18 cellular contexts compared by ENCODE assay signal in genomic region chr3:134342269-134342668, GRCh38. TPM values are rescaled to one million over a fixed set of nuclear protein-coding genes. Genes with fewer than 3 reads are reported as not detected.
"Had no signal": no experiment of that assay in that cellular context is flagged by ENCODE, and none has a peak within 500 bp of the region (broad histone marks: within the 10 kb centered on the region; RNA-seq: fewer than 3 reads in every experiment).

No MANE protein-coding gene starts in this region.

- H3K27me3 ChIP-seq: foreskin keratinocyte, suprapubic skin, transverse colon, vagina had no signal

- H3K4me3 ChIP-seq: suprapubic skin, transverse colon, vagina had no signal

- ATAC-seq: activated CD4-positive, CD25-positive, alpha-beta regulatory T cell treated with anti-CD3 and anti-CD28 coated beads, Interleukin-2, amount 50 U/mL, for 24 hours; activated CD8-positive, alpha-beta T cell treated with anti-CD3 and anti-CD28 coated beads, Interleukin-2, amount 10 ng/mL, durations not matched to agents 7 days and 5 days; activated T-cell treated with anti-CD3 and anti-CD28 coated beads, Interleukin-2, amount 50 U/mL, for 4 hours; effector memory CD8-positive, alpha-beta T cell; foreskin keratinocyte; stimulated activated naive CD8-positive, alpha-beta T cell treated with anti-CD3 and anti-CD28 coated beads, Interleukin-15, amount 100 ng/mL, for 72 hours had no signal

- H3K36me3 ChIP-seq: suprapubic skin, transverse colon, vagina had no signal

- H3K9me3 ChIP-seq: suprapubic skin, vagina had no signal

- H3K4me1 ChIP-seq: foreskin keratinocyte had no signal

- H3K27ac ChIP-seq: epithelial cell of prostate, foreskin keratinocyte, suprapubic skin, transverse colon, vagina had no signal

- DNase-seq: activated CD4-positive, alpha-beta T cell treated with anti-CD3 and anti-CD28 coated beads, Interleukin-2, amount 10 ng/mL, durations not matched to agents 7 days and 5 days; activated CD8-positive, alpha-beta T cell treated with anti-CD3 and anti-CD28 coated beads, Interleukin-2, amount 10 ng/mL, durations not matched to agents 7 days and 5 days; activated T-cell treated with anti-CD3 and anti-CD28 coated beads, Interleukin-2, amount 50 U/mL, for 4 hours; effector memory CD8-positive, alpha-beta T cell; foreskin keratinocyte; glutamatergic neuron; hippocampal formation; nephron progenitor cell; nucleus accumbens; stimulated activated CD4-positive, alpha-beta T cell treated with anti-CD3 and anti-CD28 coated beads, Interleukin-2, amount 100 ng/mL, for 48 hours; stimulated activated naive CD8-positive, alpha-beta T cell treated with anti-CD3 and anti-CD28 coated beads, Interleukin-15, amount 100 ng/mL, for 72 hours; T1000; transverse colon had no signal

RNA-seq across cellular contexts. Expression of gene AMOTL2, which starts 32.0 kb away (rescaled TPM):
- total RNA-seq: activated CD4-positive, alpha-beta T cell treated with anti-CD3 and anti-CD28 coated beads, Interleukin-2, amount 10 ng/mL, durations not matched to agents 7 days and 5 days; activated CD8-positive, alpha-beta T cell treated with anti-CD3 and anti-CD28 coated beads, Interleukin-2, amount 10 ng/mL, durations not matched to agents 7 days and 5 days; T-helper 1 cell treated with Interleukin-12 subunit alpha and Interleukin-12 subunit beta and Interleukin-4 antibody, amounts not matched to agents 30 ng/mL and 1 ng/mL, for 36 hours had no signal
